In genomic region chr11:67985302-67985701, GRCh38 we compare ENCODE assay signal across 1 cellular context.
TF ChIP-seq lines count a peak whose summit lies in the region.

No MANE protein-coding gene starts in this region.

TF ChIP-seq in K562, 482 proteins besides CTCF, POLR2A, EP300 and RAD21:
- TF ChIP-seq MCM7 (IDR thresholded peaks at IDR 0.05) (0 out of 4 replicates have a peak, but pooled peaks of 1 of the 2 experiments have one; percentile 56), DACH1 (IDR thresholded peaks at IDR 0.05; ENCODE audit: partially characterized antibody) (peak; percentile 94)
